Comparison of ENCODE assay signal across 1 cellular context in genomic region chr22:19891350-19892248, GRCh38.
TF ChIP-seq lines count a peak whose summit lies in the region.

No MANE protein-coding gene starts in this region.

TF ChIP-seq in HepG2, 621 proteins besides CTCF, POLR2A, EP300 and RAD21 (continued from another document):
- TF ChIP-seq, protein P1, sequence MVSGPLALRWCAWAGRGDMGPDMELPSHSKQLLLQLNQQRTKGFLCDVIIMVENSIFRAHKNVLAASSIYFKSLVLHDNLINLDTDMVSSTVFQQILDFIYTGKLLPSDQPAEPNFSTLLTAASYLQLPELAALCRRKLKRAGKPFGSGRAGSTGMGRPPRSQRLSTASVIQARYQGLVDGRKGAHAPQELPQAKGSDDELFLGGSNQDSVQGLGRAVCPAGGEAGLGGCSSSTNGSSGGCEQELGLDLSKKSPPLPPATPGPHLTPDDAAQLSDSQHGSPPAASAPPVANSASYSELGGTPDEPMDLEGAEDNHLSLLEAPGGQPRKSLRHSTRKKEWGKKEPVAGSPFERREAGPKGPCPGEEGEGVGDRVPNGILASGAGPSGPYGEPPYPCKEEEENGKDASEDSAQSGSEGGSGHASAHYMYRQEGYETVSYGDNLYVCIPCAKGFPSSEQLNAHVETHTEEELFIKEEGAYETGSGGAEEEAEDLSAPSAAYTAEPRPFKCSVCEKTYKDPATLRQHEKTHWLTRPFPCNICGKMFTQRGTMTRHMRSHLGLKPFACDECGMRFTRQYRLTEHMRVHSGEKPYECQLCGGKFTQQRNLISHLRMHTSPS (CRISPR knock-in tag; IDR thresholded peaks at IDR 0.05; ENCODE audit: low read depth): peak; percentile 89
- TF ChIP-seq MIER2 (CRISPR knock-in tag; IDR thresholded peaks at IDR 0.05) (no peak), DPF2 (CRISPR knock-in tag; IDR thresholded peaks at IDR 0.05; ENCODE audit: borderline replicate concordance, low read depth) (no peak), SRY (CRISPR knock-in tag; IDR thresholded peaks at IDR 0.05) (no peak), CSRNP1 (CRISPR knock-in tag; IDR thresholded peaks at IDR 0.05) (no peak), ARHGAP35 (CRISPR knock-in tag; IDR thresholded peaks at IDR 0.05; ENCODE audit: borderline replicate concordance) (0 out of 2 replicates have a peak, but pooled peaks have one; percentile 16), ZNF782 (CRISPR knock-in tag; IDR thresholded peaks at IDR 0.05; ENCODE audit: borderline replicate concordance) (no peak)
TF ChIP-seq in HepG2: peak in this region for 58.
